17 cellular contexts compared by ENCODE assay signal in the genomic region with DNA sequence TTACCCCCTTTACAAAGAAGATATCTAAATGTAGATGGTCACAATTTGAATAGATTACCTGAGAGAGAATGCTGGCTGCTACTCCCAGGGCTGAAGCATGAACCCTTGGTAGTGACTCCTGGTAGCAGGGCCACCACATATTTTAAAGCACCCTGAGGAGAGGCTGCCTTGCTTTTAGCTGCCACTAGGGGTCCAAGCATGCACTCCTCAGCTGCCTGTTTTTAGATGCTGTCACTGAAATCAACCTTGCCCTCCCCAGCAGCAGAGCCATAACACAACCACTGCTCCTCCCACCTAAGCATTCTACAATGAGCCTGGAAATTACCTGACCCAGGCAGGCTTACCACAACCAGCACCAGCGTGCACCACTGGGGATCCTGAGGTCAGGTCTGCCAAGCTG.
A peak's percentile ranks its signal among the peaks of the same experiment; 100 is the strongest.
DNase-seq lines count a peak whose midpoint lies in the region; ATAC-seq and TF ChIP-seq lines count a peak whose summit lies in the region.
"Had no signal": no experiment of that assay in that cellular context is flagged by ENCODE, and none has a peak within 500 bp of the region (broad histone marks: within the 10 kb centered on the region; RNA-seq: fewer than 3 reads in every experiment).

No MANE protein-coding gene starts in this region.

- H3K4me1 ChIP-seq in BE2C: no peaks in the 10 kb centered on the region
- H3K4me1 ChIP-seq in MM.1S (ENCODE audit: low read length): no peaks in the 10 kb centered on the region
- H3K4me1 ChIP-seq in endodermal cell (ENCODE audit: control insufficient read depth, insufficient read depth, low read length): no peaks in the 10 kb centered on the region
- no peaks in the 10 kb centered on the region for H3K4me1 ChIP-seq in ovary (ENCODE audit: insufficient read depth)

- intact Hi-C loops in ovary (cut with DNase I): no loop called here
- intact Hi-C loops in activated T-helper 2 cell treated with anti-CD3 and anti-CD28 coated beads, Interferon-gamma antibody, Interleukin-2, Interleukin-4, amounts not matched to agents 10 μg/mL and 5 μg/mL and 100 μg/mL, durations not matched to agents 14 hours and 24 hours and 36 hours (cut with micrococcal nuclease): no loop called here

- no peaks in the 10 kb centered on the region for H3K9me3 ChIP-seq in BE2C
- no peaks in the 10 kb centered on the region for H3K9me3 ChIP-seq in MM.1S (replicated peaks; ENCODE audit: insufficient read depth, low read length)
- H3K9me3 ChIP-seq in endodermal cell (ENCODE audit: control insufficient read depth, low read length): peaks cover 34% of the 10 kb centered on the region
- no peaks in the 10 kb centered on the region for H3K9me3 ChIP-seq in ovary

- H3K9me2 ChIP-seq in MM.1S (replicated peaks; ENCODE audit: insufficient read depth, low read length): no peaks in the 10 kb centered on the region

- no peaks in the 10 kb centered on the region for H3K79me2 ChIP-seq in MM.1S (ENCODE audit: low read length)

- no peak overlapping the region for H2AFZ ChIP-seq in MM.1S (ENCODE audit: low read length)

- H3K9ac ChIP-seq in MM.1S (ENCODE audit: low read length): no peak overlapping the region
- no peak overlapping the region for H3K9ac ChIP-seq in endodermal cell (ENCODE audit: extremely low read depth, low read length, poor library complexity, severe bottlenecking)

- no peak overlapping the region for H3K4me2 ChIP-seq in MM.1S (ENCODE audit: low read depth, low read length)
- H3K4me2 ChIP-seq: smooth muscle cell had no signal

- H3K27me3 Mint-ChIP-seq in endodermal cell (ENCODE audit: insufficient read depth): no peaks in the 10 kb centered on the region
- H3K27me3 Mint-ChIP-seq in activated T-helper 2 cell treated with anti-CD3 and anti-CD28 coated beads, Interferon-gamma antibody, Interleukin-2, Interleukin-4, amounts not matched to agents 10 μg/mL and 5 μg/mL and 100 μg/mL, durations not matched to agents 14 hours and 24 hours and 36 hours (ENCODE audit: low read depth): no peaks in the 10 kb centered on the region
- H3K27me3 Mint-ChIP-seq: stimulated activated naive CD8-positive, alpha-beta T cell treated with anti-CD3 and anti-CD28 coated beads, Interleukin-15, amount 100 ng/mL, for 72 hours had no signal

- peak; percentile 82 for ATAC-seq in GM18868 (IDR thresholded peaks at IDR 0.05; ENCODE audit: unreplicated experiment)
- ATAC-seq: stimulated activated naive CD8-positive, alpha-beta T cell treated with anti-CD3 and anti-CD28 coated beads, Interleukin-15, amount 100 ng/mL, for 72 hours had no signal

- peak; percentile 19; the same call in 1 of the 2 replicates for TF ChIP-seq CTCF in BE2C (IDR thresholded peaks at IDR 0.05; ENCODE audit: low read depth, low read length)
- peak; percentile 29; the same call in 1 of the 2 replicates for TF ChIP-seq CTCF in MM.1S (IDR thresholded peaks at IDR 0.05; ENCODE audit: low read length)
- peak; percentile 60 for TF ChIP-seq CTCF in endodermal cell (conservative IDR thresholded peaks at IDR 0.05)
- no peak for TF ChIP-seq CTCF in ovary (IDR thresholded peaks at IDR 0.05)

- peaks cover 59% of the 10 kb centered on the region for H3K9me3 Mint-ChIP-seq in endodermal cell
- peaks cover 13% of the 10 kb centered on the region for H3K9me3 Mint-ChIP-seq in activated T-helper 2 cell treated with anti-CD3 and anti-CD28 coated beads, Interferon-gamma antibody, Interleukin-2, Interleukin-4, amounts not matched to agents 10 μg/mL and 5 μg/mL and 100 μg/mL, durations not matched to agents 14 hours and 24 hours and 36 hours
- H3K9me3 Mint-ChIP-seq: stimulated activated naive CD8-positive, alpha-beta T cell treated with anti-CD3 and anti-CD28 coated beads, Interleukin-15, amount 100 ng/mL, for 72 hours had no signal

- TF ChIP-seq EP300 in ovary (IDR thresholded peaks at IDR 0.05): no peak

- H3K4me3 Mint-ChIP-seq in endodermal cell: no peak overlapping the region
- H3K4me3 Mint-ChIP-seq in activated T-helper 2 cell treated with anti-CD3 and anti-CD28 coated beads, Interferon-gamma antibody, Interleukin-2, Interleukin-4, amounts not matched to agents 10 μg/mL and 5 μg/mL and 100 μg/mL, durations not matched to agents 14 hours and 24 hours and 36 hours (ENCODE audit: low read depth): no peak overlapping the region
- H3K4me3 Mint-ChIP-seq: stimulated activated naive CD8-positive, alpha-beta T cell treated with anti-CD3 and anti-CD28 coated beads, Interleukin-15, amount 100 ng/mL, for 72 hours had no signal

- H3K27ac ChIP-seq in MM.1S (ENCODE audit: low read length): no peak overlapping the region
- H3K27ac ChIP-seq in endodermal cell (ENCODE audit: low read depth, low read length): no peak overlapping the region
- no peak overlapping the region for H3K27ac ChIP-seq in ovary

- no peaks in the 10 kb centered on the region for H3F3A ChIP-seq in MM.1S (ENCODE audit: insufficient read depth, low read length)

- H3K36me3 ChIP-seq in BE2C (no peaks in the 10 kb centered on the region), MM.1S (replicated peaks; ENCODE audit: insufficient read depth, low read length) (no peaks in the 10 kb centered on the region), endodermal cell (ENCODE audit: control insufficient read depth, insufficient read depth, low read length) (no peaks in the 10 kb centered on the region), ovary (no peaks in the 10 kb centered on the region)

- no peak overlapping the region for H3K27ac Mint-ChIP-seq in endodermal cell
- H3K27ac Mint-ChIP-seq in activated T-helper 2 cell treated with anti-CD3 and anti-CD28 coated beads, Interferon-gamma antibody, Interleukin-2, Interleukin-4, amounts not matched to agents 10 μg/mL and 5 μg/mL and 100 μg/mL, durations not matched to agents 14 hours and 24 hours and 36 hours: no peak overlapping the region
- H3K27ac Mint-ChIP-seq: stimulated activated naive CD8-positive, alpha-beta T cell treated with anti-CD3 and anti-CD28 coated beads, Interleukin-15, amount 100 ng/mL, for 72 hours had no signal

- H3K27me3 ChIP-seq in BE2C: no peaks in the 10 kb centered on the region
- no peaks in the 10 kb centered on the region for H3K27me3 ChIP-seq in MM.1S (replicated peaks; ENCODE audit: insufficient read depth, low read length)
- no peaks in the 10 kb centered on the region for H3K27me3 ChIP-seq in endodermal cell (ENCODE audit: control insufficient read depth, insufficient read depth, low read length, poor library complexity, severe bottlenecking)
- H3K27me3 ChIP-seq in ovary: no peaks in the 10 kb centered on the region

- no peaks in the 10 kb centered on the region for H3K4me1 Mint-ChIP-seq in endodermal cell
- H3K4me1 Mint-ChIP-seq in activated T-helper 2 cell treated with anti-CD3 and anti-CD28 coated beads, Interferon-gamma antibody, Interleukin-2, Interleukin-4, amounts not matched to agents 10 μg/mL and 5 μg/mL and 100 μg/mL, durations not matched to agents 14 hours and 24 hours and 36 hours (ENCODE audit: low read depth): no peaks in the 10 kb centered on the region
- H3K4me1 Mint-ChIP-seq: stimulated activated naive CD8-positive, alpha-beta T cell treated with anti-CD3 and anti-CD28 coated beads, Interleukin-15, amount 100 ng/mL, for 72 hours had no signal

- DNase-seq in BE2C (no peak), MM.1S (peak; percentile 52), endodermal cell (peak; percentile 61), ovary (no peak), islet precursor cell (no peak), NCI-H146 treated with DMSO at 0.1 percent for 48 hours (lab: John Stamatoyannopoulos, UW; ENCODE audit: unreplicated experiment) (no peak)
- no peak for DNase-seq in activated T-helper 2 cell treated with anti-CD3 and anti-CD28 coated beads, Interferon-gamma antibody, Interleukin-2, Interleukin-4, amounts not matched to agents 10 μg/mL and 5 μg/mL and 100 μg/mL, durations not matched to agents 14 hours and 24 hours and 36 hours (ENCODE audit: low spot score)
- DNase-seq: activated CD4-positive, alpha-beta T cell treated with anti-CD3 and anti-CD28 coated beads, Interleukin-2, amount 50 U/mL, for 1 hour; activated T-cell treated with anti-CD3 and anti-CD28 coated beads, Interleukin-2, amount 50 U/mL, for 48 hours; cerebellar nuclear complex; GOT3; NCI-H1436 treated with DMSO at 0.1 percent for 48 hours; NCI-H510A treated with DMSO at 0.1 percent for 48 hours; stimulated activated naive CD8-positive, alpha-beta T cell treated with anti-CD3 and anti-CD28 coated beads, Interleukin-15, amount 100 ng/mL, for 72 hours; T-helper 9 cell had no signal

- no peak for TF ChIP-seq POLR2A in ovary (IDR thresholded peaks at IDR 0.05)

- H3K4me3 ChIP-seq in BE2C (ENCODE audit: low read depth, low read length) (no peak overlapping the region), MM.1S (ENCODE audit: low read length) (no peak overlapping the region), endodermal cell (ENCODE audit: low read length) (no peak overlapping the region), ovary (no peak overlapping the region)
- H3K4me3 ChIP-seq: smooth muscle cell had no signal

- no peaks in the 10 kb centered on the region for H4K20me1 ChIP-seq in MM.1S (ENCODE audit: insufficient read depth, low read length)

- H3K36me3 Mint-ChIP-seq in endodermal cell (ENCODE audit: low read depth): peaks cover 50% of the 10 kb centered on the region
- H3K36me3 Mint-ChIP-seq in activated T-helper 2 cell treated with anti-CD3 and anti-CD28 coated beads, Interferon-gamma antibody, Interleukin-2, Interleukin-4, amounts not matched to agents 10 μg/mL and 5 μg/mL and 100 μg/mL, durations not matched to agents 14 hours and 24 hours and 36 hours (ENCODE audit: low read depth): no peaks in the 10 kb centered on the region

- 100% methylated on average over 1 of the region's 1 CpG; no CpG with 5 or more reads in 1 of the 2 experiments for WGBS in endodermal cell (ENCODE audit: insufficient coverage in 1 of 2, insufficient read length in 1 of 2), 2 experiments
- 29 to 39% (median 31%) methylated on average over 1 of the region's 1 CpG for WGBS in ovary, 3 donors

Comparison
In these comparisons a context has a peak if more than half of its experiments do, and no peak if none do; other contexts are left out.
1. DNase-seq: peak in MM.1S (single experiment) and endodermal cell (single experiment); none in BE2C (single experiment), ovary (0 of 5), activated T-helper 2 cell treated with anti-CD3 and anti-CD28 coated beads, Interferon-gamma antibody, Interleukin-2, Interleukin-4, amounts not matched to agents 10 μg/mL and 5 μg/mL and 100 μg/mL, durations not matched to agents 14 hours and 24 hours and 36 hours (single experiment), islet precursor cell (single experiment) and NCI-H146 treated with DMSO at 0.1 percent for 48 hours (single experiment).
2. CTCF ChIP-seq: peak in BE2C (single experiment), MM.1S (single experiment) and endodermal cell (single experiment); none in ovary (0 of 3).